In genomic region chr3:160204396-160205011, GRCh38 we compare ENCODE assay signal across 9 cellular contexts. TPM values are rescaled to one million over a fixed set of nuclear protein-coding genes. Genes with fewer than 3 reads are reported as not detected.
A peak's percentile ranks its signal among the peaks of the same experiment; 100 is the strongest.
DNase-seq lines count a peak whose midpoint lies in the region; ATAC-seq, FAIRE-seq and TF ChIP-seq lines count a peak whose summit lies in the region.
"Not testable (repeated sequence)": the region's sequence is repeated elsewhere in the genome, so short reads cannot be mapped to it uniquely, and the experiment has no call there.
"Had no signal": no experiment of that assay in that cellular context is flagged by ENCODE, and none has a peak within 500 bp of the region (broad histone marks: within the 10 kb centered on the region; RNA-seq: fewer than 3 reads in every experiment).

No MANE protein-coding gene starts in this region.

- not testable (repeated sequence) for H2BK120ac ChIP-seq in IMR-90 (ENCODE audit: low read depth, low read length)

- H3K4ac ChIP-seq in IMR-90 (ENCODE audit: low read depth, low read length): not testable (repeated sequence)

- not testable (repeated sequence) for ATAC-seq in IMR-90 (ENCODE audit: low read depth)

- H3K36me3 Mint-ChIP-seq in astrocyte (ENCODE audit: low read depth, unreplicated experiment); osteocyte (ENCODE audit: unreplicated experiment): not testable (repeated sequence)

- not testable (repeated sequence) for BruUV-seq in IMR-90 (replicated peaks; lab: Mats Ljungman, UMichigan)

- TF ChIP-seq RAD21 in IMR-90 (IDR thresholded peaks at IDR 0.05; ENCODE audit: low read length): not testable (repeated sequence)

- H3K4me3 Mint-ChIP-seq in astrocyte (ENCODE audit: unreplicated experiment); osteocyte (ENCODE audit: unreplicated experiment): not testable (repeated sequence)

- DNase-seq in ELR (ENCODE audit: low read depth) (peak; percentile 26), IMR-90 (peak; percentile 61), NB4 (ENCODE audit: low read depth) (peak; percentile 30), SIG-M5 treated with dmso at 0.1 percent for 504 hours (lab: John Stamatoyannopoulos, UW; ENCODE audit: unreplicated experiment) (peak; percentile 36), astrocyte (ENCODE audit: low read depth) (peak; percentile 59), fibroblast of mammary gland (ENCODE audit: low read depth) (peak; percentile 77), osteocyte (ENCODE audit: extremely low spot score, unreplicated experiment) (peak; percentile 30)

- not testable (repeated sequence) for H2AK5ac ChIP-seq in IMR-90 (ENCODE audit: low read depth, low read length)

- not testable (repeated sequence) for H3K36me3 ChIP-seq in IMR-90 (ENCODE audit: control insufficient read depth, insufficient read depth, low read length); astrocyte (ENCODE audit: insufficient read depth, low read length)

- TF ChIP-seq POLR2A in IMR-90 (IDR thresholded peaks at IDR 0.05; ENCODE audit: low read depth, low read length); NB4 (IDR thresholded peaks at IDR 0.05; ENCODE audit: extremely low read depth, insufficient read length): not testable (repeated sequence)

- H3K4me1 Mint-ChIP-seq in astrocyte (ENCODE audit: low read depth, unreplicated experiment); osteocyte (ENCODE audit: unreplicated experiment): not testable (repeated sequence)

- H4K5ac ChIP-seq in IMR-90 (ENCODE audit: low read depth, low read length): not testable (repeated sequence)

- not testable (repeated sequence) for H4K8ac ChIP-seq in IMR-90 (ENCODE audit: low read depth in 2 of 2, low read length in 2 of 2)

- not testable (repeated sequence) for H4K20me1 ChIP-seq in IMR-90 (ENCODE audit: insufficient read depth, low read length); astrocyte (ENCODE audit: insufficient read depth, low read length)

- H3K9me3 Mint-ChIP-seq in astrocyte (ENCODE audit: unreplicated experiment); osteocyte (ENCODE audit: unreplicated experiment): not testable (repeated sequence)

- not testable (repeated sequence) for H3K27ac ChIP-seq in IMR-90 (ENCODE audit: insufficient read depth, low read length); astrocyte (ENCODE audit: low read depth, low read length)

- H3K27me3 Mint-ChIP-seq in astrocyte (ENCODE audit: low read depth, unreplicated experiment): peaks cover 12% of the 10 kb centered on the region
- peaks cover 42% of the 10 kb centered on the region for H3K27me3 Mint-ChIP-seq in osteocyte (ENCODE audit: unreplicated experiment)

- not testable (repeated sequence) for FAIRE-seq in astrocyte (lab: Jason Lieb, UNC)

- not testable (repeated sequence) for H3K79me1 ChIP-seq in IMR-90 (ENCODE audit: low read depth in 1 of 2, low read length in 2 of 2)

- TF ChIP-seq CTCF in IMR-90 (conservative IDR thresholded peaks at IDR 0.05; ENCODE audit: low read depth, low read length); NB4 (IDR thresholded peaks at IDR 0.05; ENCODE audit: low read depth, low read length); astrocyte (IDR thresholded peaks at IDR 0.05; ENCODE audit: insufficient read depth, low read depth, low read length); fibroblast of mammary gland (conservative IDR thresholded peaks at IDR 0.05; ENCODE audit: control insufficient read depth, insufficient read depth, low read depth, low read length); osteocyte (IDR thresholded peaks at IDR 0.05): not testable (repeated sequence)

- H3K4me3 ChIP-seq in IMR-90 (ENCODE audit: insufficient read depth, low read depth, low read length); NB4 (ENCODE audit: low read depth, low read length); astrocyte (ENCODE audit: insufficient read depth, low read depth, low read length); fibroblast of mammary gland (ENCODE audit: control insufficient read depth, low read depth, low read length): not testable (repeated sequence)

- no CpG with 5 or more reads among the region's 5 CpGs for WGBS in IMR-90 (ENCODE audit: extremely low coverage in 2 of 2, insufficient read length in 1 of 2), 2 experiments

- H3K56ac ChIP-seq in IMR-90 (ENCODE audit: extremely low read depth, insufficient read depth, low read length): not testable (repeated sequence)

- H3K9me1 ChIP-seq in IMR-90 (ENCODE audit: insufficient read depth, low read length): not testable (repeated sequence)

- not testable (repeated sequence) for H2AFZ ChIP-seq in IMR-90 (replicated peaks; ENCODE audit: low read length, poor library complexity); astrocyte (ENCODE audit: low read depth, low read length)

- not testable (repeated sequence) for H3K9ac ChIP-seq in IMR-90 (ENCODE audit: low read depth, low read length); astrocyte (ENCODE audit: low read length)

- H3K14ac ChIP-seq in IMR-90 (replicated peaks; ENCODE audit: low read depth, low read length): not testable (repeated sequence)

- CTCF ChIA-PET in IMR-90 (lab: Yijun Ruan, JAX): not testable (repeated sequence)

- H2BK5ac ChIP-seq in IMR-90 (ENCODE audit: low read depth, low read length, poor library complexity, severe bottlenecking): not testable (repeated sequence)

- not testable (repeated sequence) for H3K18ac ChIP-seq in IMR-90 (ENCODE audit: low read depth, low read length)

- dilution Hi-C loops in IMR-90 (cut with HindIII; ENCODE audit: low sequenced_read_pairs, unreplicated experiment): not testable (repeated sequence)

- H3K4me2 ChIP-seq in IMR-90 (ENCODE audit: low read depth, low read length); astrocyte (ENCODE audit: low read length): not testable (repeated sequence)

- in situ Hi-C loops in IMR-90 (cut with MboI; ENCODE audit: low sequenced_read_pairs): not testable (repeated sequence)

- intact Hi-C loops in IMR-90 (cut with micrococcal nuclease): not testable (repeated sequence)

- not testable (repeated sequence) for H3K23ac ChIP-seq in IMR-90 (ENCODE audit: low read depth, low read length)

- H2AK9ac ChIP-seq in IMR-90 (replicated peaks; ENCODE audit: low read depth, low read length, poor library complexity): not testable (repeated sequence)

- H3K9me3 ChIP-seq in IMR-90 (ENCODE audit: control insufficient read depth, insufficient read depth, low read length); astrocyte (ENCODE audit: insufficient read depth, low read depth, low read length): not testable (repeated sequence)

- not testable (repeated sequence) for H2BK15ac ChIP-seq in IMR-90 (ENCODE audit: low read depth, low read length)

- not testable (repeated sequence) for H3K4me1 ChIP-seq in IMR-90 (ENCODE audit: control insufficient read depth, insufficient read depth, low read length); astrocyte (ENCODE audit: insufficient read depth, low read length)

- not testable (repeated sequence) for H3K79me2 ChIP-seq in astrocyte (ENCODE audit: insufficient read depth, low read length)

- H2BK20ac ChIP-seq in IMR-90 (ENCODE audit: low read depth, low read length): not testable (repeated sequence)

- not testable (repeated sequence) for H3K27me3 ChIP-seq in IMR-90 (ENCODE audit: control insufficient read depth, insufficient read depth, low read length); astrocyte (ENCODE audit: insufficient read depth, low read length)

- POLR2A ChIA-PET in IMR-90 (lab: Charles Lee; ENCODE audit: unreplicated experiment): not testable (repeated sequence)

- not testable (repeated sequence) for H4K91ac ChIP-seq in IMR-90 (ENCODE audit: insufficient read depth, low read depth, low read length)

- not testable (repeated sequence) for H3K27ac Mint-ChIP-seq in astrocyte (ENCODE audit: unreplicated experiment); osteocyte (ENCODE audit: unreplicated experiment)

RNA-seq across cellular contexts. Expression of gene C3orf80, which starts 20.7 kb away (rescaled TPM):
- total RNA-seq in IMR-90 (2012; rRNA removed) (not detected in 2 replicates), astrocyte (6.5 and 13.7 TPM in 2 replicates), osteocyte (not detected in 2 replicates)
- not detected in 2 replicates for polyA plus RNA-seq in IMR-90 (2012; rRNA removed)
- polyA plus RNA-seq in IMR-90 (2012; cell fraction: cytosol; rRNA removed): not detected in 2 replicates
- not detected in 2 replicates for polyA plus RNA-seq in IMR-90 (2012; cell fraction: nucleus; rRNA removed; ENCODE audit: low replicate concordance)
- total RNA-seq: A673 had no signal
- polyA plus RNA-seq: CD4-positive, CD25-positive, alpha-beta regulatory T cell had no signal

Comparison
In these comparisons a context has a peak if more than half of its experiments do, and no peak if none do; other contexts are left out.
1. DNase-seq: peak in every context shown above with its lines; median percentile 77 in fibroblast of mammary gland; 61 in IMR-90; 59 in astrocyte; 36 in SIG-M5 treated with dmso at 0.1 percent for 504 hours; 30 in NB4; 30 in osteocyte; 26 in ELR.